ENCODE assay signal across 7 cellular contexts in genomic region chr19:14530005-14530348, GRCh38. TPM values are rescaled to one million over a fixed set of nuclear protein-coding genes. Genes with fewer than 3 reads are reported as not detected.
DNase-seq lines count a peak whose midpoint lies in the region; ATAC-seq and TF ChIP-seq lines count a peak whose summit lies in the region.

No MANE protein-coding gene starts in this region.

- H3K27me3 ChIP-seq in PC-9 (ENCODE audit: insufficient read depth, low read depth) = no peaks in the 10 kb centered on the region
- H3K27me3 ChIP-seq in endocrine pancreas (ENCODE audit: control insufficient read depth, insufficient read depth, low read length) = no peaks in the 10 kb centered on the region

- H3K4me1 Mint-ChIP-seq in natural killer cell = peaks cover 9 to 12% of the 10 kb centered on the region in 2 donors

- peak overlapping the region; percentile 24 for H3K27ac ChIP-seq in PC-9

- H3K4me1 ChIP-seq in PC-9 (replicated peaks; ENCODE audit: insufficient read depth) (peaks cover 12% of the 10 kb centered on the region), endocrine pancreas (ENCODE audit: control insufficient read depth, insufficient read depth, low read length) (no peaks in the 10 kb centered on the region)

- ATAC-seq in GM21515 (IDR thresholded peaks at IDR 0.05; ENCODE audit: unreplicated experiment) (peak; percentile 2), natural killer cell (no peak), HG03175 (IDR thresholded peaks at IDR 0.05; ENCODE audit: unreplicated experiment) (no peak)

- H3K4me3 ChIP-seq in PC-9 = peak overlapping the region; percentile 76
- peak overlapping the region; percentile 54 for H3K4me3 ChIP-seq in endocrine pancreas (ENCODE audit: control insufficient read depth, insufficient read depth, low read length)

- H3K4me2 ChIP-seq in PC-9 = peak overlapping the region; percentile 90

- H3K9me3 Mint-ChIP-seq in natural killer cell = no peaks in the 10 kb centered on the region

- H3K79me2 ChIP-seq in PC-9 (ENCODE audit: low read depth) = peaks cover 51% of the 10 kb centered on the region

- no TSS peak for BruUV-seq in PC-9 (replicated peaks; lab: Mats Ljungman, UMichigan)

- no peaks in the 10 kb centered on the region for H3K9me3 ChIP-seq in PC-9 (ENCODE audit: insufficient read depth, low read depth)
- H3K9me3 ChIP-seq in endocrine pancreas (ENCODE audit: control insufficient read depth, low read length) = no peaks in the 10 kb centered on the region

- no peaks in the 10 kb centered on the region for H3K9me2 ChIP-seq in PC-9 (ENCODE audit: insufficient read depth)

- peak overlapping the region; percentile 96 for H3K4me3 Mint-ChIP-seq in natural killer cell

- H3K36me3 Mint-ChIP-seq in natural killer cell = no peaks in the 10 kb centered on the region

- CTCF ChIA-PET in PC-9 (lab: Charles Lee) = no interaction called here

- intact Hi-C loops in PC-9 (cut with micrococcal nuclease; ENCODE audit: unreplicated experiment) = no loop called here
- intact Hi-C loops in natural killer cell (cut with micrococcal nuclease) = no loop called here

- H3K36me3 ChIP-seq in PC-9 (ENCODE audit: low read depth) (no peaks in the 10 kb centered on the region), endocrine pancreas (ENCODE audit: control insufficient read depth, insufficient read depth, low read length) (no peaks in the 10 kb centered on the region)

- no peaks in the 10 kb centered on the region for H3K27me3 Mint-ChIP-seq in natural killer cell (ENCODE audit: low read depth in 2 of 2)

- H4K20me1 ChIP-seq in PC-9 (ENCODE audit: insufficient read depth) = peaks cover 10% of the 10 kb centered on the region

- DNase-seq in PC-9 = no peak
- DNase-seq in natural killer cell = no peak
- no peak for DNase-seq in NCI-H2107 treated with DMSO at 0.1 percent for 48 hours (lab: John Stamatoyannopoulos, UW; ENCODE audit: unreplicated experiment)
- DNase-seq in DMS79 (lab: John Stamatoyannopoulos, UW) = no peak

- POLR2A ChIA-PET in PC-9 (lab: Charles Lee; ENCODE audit: unreplicated experiment) = no interaction called here

- H3K9ac ChIP-seq in endocrine pancreas (ENCODE audit: control insufficient read depth, insufficient read depth, low read length) = peak overlapping the region; percentile 55

- H2AFZ ChIP-seq in PC-9 = peak overlapping the region; percentile 79

- peak overlapping the region; percentile 95 to 97 for H3K27ac Mint-ChIP-seq in natural killer cell

- H3F3A ChIP-seq in PC-9 (ENCODE audit: insufficient read depth, low read depth) = peaks cover 39% of the 10 kb centered on the region

- TF ChIP-seq CTCF in PC-9 (conservative IDR thresholded peaks at IDR 0.05) (no peak), natural killer cell (IDR thresholded peaks at IDR 0.05) (no peak)

RNA-seq across cellular contexts. Expression of gene TECR, which starts 0.6 kb away (rescaled TPM):
- total RNA-seq in PC-9 (2021) (212 and 294 TPM in 2 replicates), natural killer cell (100 to 1,000 TPM; 123 to 158 (median 131) TPM)

RNA-seq across cellular contexts. Expression of gene DNAJB1, which starts 11.8 kb away (rescaled TPM):
- total RNA-seq in PC-9 (2021) = 159 and 199 TPM in 2 replicates
- total RNA-seq in natural killer cell = 100 to 1,000 TPM; 148 to 238 (median 192) TPM

RNA-seq across cellular contexts. Expression of gene GIPC1, which starts 34.0 kb away (rescaled TPM):
- total RNA-seq in PC-9 (2021) (205 and 259 TPM in 2 replicates), natural killer cell (10 to 100 TPM; 25.3 to 34.5 (median 31.4) TPM)

RNA-seq across cellular contexts. Expression of gene NDUFB7, which starts 41.9 kb away (rescaled TPM):
- total RNA-seq in PC-9 (2021) (192 and 248 TPM in 2 replicates), natural killer cell (100 to 1,000 TPM in 2 of 3 donors, 10 to 100 TPM in 1; 97.1 to 120 (median 108) TPM)

RNA-seq across cellular contexts. Expression of gene CLEC17A, which starts 52.9 kb away (rescaled TPM):
- total RNA-seq in PC-9 (2021) (not detected in 2 replicates), natural killer cell (1 to 10 TPM in 1 of 3 donors, under 1 TPM in 2; 0.18 to 1.5 (median 0.45) TPM)
